In the genomic region with DNA sequence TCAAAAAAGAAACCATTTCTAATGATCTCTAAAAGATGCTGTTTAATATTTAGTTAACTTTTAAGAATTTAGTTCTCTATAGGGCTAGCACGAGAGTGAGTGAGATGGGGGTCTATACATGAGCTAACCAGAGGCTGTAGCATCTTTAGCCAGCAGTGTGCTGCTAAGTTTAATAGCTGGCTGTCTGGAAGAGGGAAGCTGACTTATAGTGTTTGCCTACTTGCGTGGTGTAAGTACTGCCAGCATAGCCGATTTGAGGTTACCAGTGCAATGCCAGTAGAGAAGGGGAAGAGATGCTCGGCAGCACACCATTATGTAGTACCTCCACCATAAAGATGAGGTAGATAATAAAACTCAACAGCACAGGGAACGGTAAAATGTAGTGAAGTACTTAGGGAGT, we compare ENCODE assay signal across 36 cellular contexts. TPM values are rescaled to one million over a fixed set of nuclear protein-coding genes. Genes with fewer than 3 reads are reported as not detected.
DNase-seq lines count a peak whose midpoint lies in the region; ATAC-seq and TF ChIP-seq lines count a peak whose summit lies in the region.
"Had no signal": no experiment of that assay in that cellular context is flagged by ENCODE, and none has a peak within 500 bp of the region (broad histone marks: within the 10 kb centered on the region; RNA-seq: fewer than 3 reads in every experiment).

No MANE protein-coding gene starts in this region.

- ATAC-seq in activated naive CD8-positive, alpha-beta T cell treated with anti-CD3 and anti-CD28 coated beads, Interleukin-2, amount 10 ng/mL, durations not matched to agents 7 days and 5 days (ENCODE audit: low read depth), result no peak
- no peak for ATAC-seq in activated naive CD8-positive, alpha-beta T cell treated with anti-CD3 and anti-CD28 coated beads, Interleukin-2, amount 50 U/mL, for 24 hours
- ATAC-seq in naive B cell (ENCODE audit: low read depth in 2 of 2), result peak in 1 of 2 donors; percentile 45
- no peak for ATAC-seq in GM19455 (IDR thresholded peaks at IDR 0.05; ENCODE audit: unreplicated experiment)
- no peak for ATAC-seq in upper lobe of left lung (ENCODE audit: low FRiP score in 2 of 2)
- ATAC-seq in HG03565 (IDR thresholded peaks at IDR 0.05; ENCODE audit: unreplicated experiment), result no peak
- ATAC-seq: gastroesophageal sphincter, HCT116, T-cell had no signal

- H3K4me1 ChIP-seq in upper lobe of left lung, result no peaks in the 10 kb centered on the region
- H3K4me1 ChIP-seq: BLaER1, gastroesophageal sphincter, parathyroid adenoma, Peyer's patch, right atrium auricular region, tibial nerve had no signal

- no peaks in the 10 kb centered on the region for H3K27me3 ChIP-seq in upper lobe of left lung
- H3K27me3 ChIP-seq: BLaER1, brain microvascular endothelial cell, dorsolateral prefrontal cortex, gastroesophageal sphincter, hepatocyte, Peyer's patch, right atrium auricular region, tibial nerve had no signal

- POLR2A ChIA-PET in activated naive CD8-positive, alpha-beta T cell treated with anti-CD3 and anti-CD28 coated beads, Interleukin-2, amount 10 ng/mL, durations not matched to agents 7 days and 5 days (lab: Charles Lee), result no interaction called here

- 83 to 86% methylated on average over 5 of the region's 5 CpGs for WGBS in upper lobe of left lung, 2 donors

- no peaks in the 10 kb centered on the region for H3K9me3 Mint-ChIP-seq in activated naive CD8-positive, alpha-beta T cell treated with anti-CD3 and anti-CD28 coated beads, Interleukin-2, amount 10 ng/mL, durations not matched to agents 7 days and 5 days
- H3K9me3 Mint-ChIP-seq in activated naive CD8-positive, alpha-beta T cell treated with anti-CD3 and anti-CD28 coated beads, Interleukin-2, amount 50 U/mL, for 24 hours, result no peaks in the 10 kb centered on the region
- H3K9me3 Mint-ChIP-seq in naive B cell, result peaks cover 0 to 2% (median 0%) of the 10 kb centered on the region in 7 donors
- H3K9me3 Mint-ChIP-seq: T-cell had no signal

- no peak overlapping the region for H3K4me3 ChIP-seq in upper lobe of left lung
- H3K4me3 ChIP-seq: BLaER1, dorsolateral prefrontal cortex, gastroesophageal sphincter, hepatocyte, Peyer's patch, right atrium auricular region, smooth muscle cell, tibial nerve had no signal

- no peak for TF ChIP-seq CTCF in upper lobe of left lung (IDR thresholded peaks at IDR 0.05)

- no peak overlapping the region for H3K4me3 Mint-ChIP-seq in activated naive CD8-positive, alpha-beta T cell treated with anti-CD3 and anti-CD28 coated beads, Interleukin-2, amount 10 ng/mL, durations not matched to agents 7 days and 5 days
- H3K4me3 Mint-ChIP-seq in activated naive CD8-positive, alpha-beta T cell treated with anti-CD3 and anti-CD28 coated beads, Interleukin-2, amount 50 U/mL, for 24 hours, result no peak overlapping the region
- H3K4me3 Mint-ChIP-seq in naive B cell, result peak overlapping the region in 7 of 8 donors; percentile 4 to 73 (median 50)
- H3K4me3 Mint-ChIP-seq: T-cell had no signal

- no peak for TF ChIP-seq POLR2A in upper lobe of left lung (IDR thresholded peaks at IDR 0.05)

- in situ Hi-C loops in SK-MEL-5 (cut with HindIII; ENCODE audit: low pct_unique_long_range_greater_than_20kb, low sequenced_read_pairs), result no loop called here

- H3K4me1 Mint-ChIP-seq in activated naive CD8-positive, alpha-beta T cell treated with anti-CD3 and anti-CD28 coated beads, Interleukin-2, amount 10 ng/mL, durations not matched to agents 7 days and 5 days, result peaks cover 33% of the 10 kb centered on the region
- H3K4me1 Mint-ChIP-seq in activated naive CD8-positive, alpha-beta T cell treated with anti-CD3 and anti-CD28 coated beads, Interleukin-2, amount 50 U/mL, for 24 hours, result peaks cover 20% of the 10 kb centered on the region
- peaks cover 15 to 28% (median 18%) of the 10 kb centered on the region in 3 donors for H3K4me1 Mint-ChIP-seq in naive B cell

- no peak for TF ChIP-seq EP300 in upper lobe of left lung (IDR thresholded peaks at IDR 0.05)

- H3K27ac ChIP-seq in upper lobe of left lung, result no peak overlapping the region
- H3K27ac ChIP-seq: BLaER1, brain microvascular endothelial cell, dorsolateral prefrontal cortex, hepatocyte, HL-60, parathyroid adenoma, Peyer's patch, right atrium auricular region, tibial nerve had no signal

- peaks cover 11% of the 10 kb centered on the region for H3K36me3 Mint-ChIP-seq in activated naive CD8-positive, alpha-beta T cell treated with anti-CD3 and anti-CD28 coated beads, Interleukin-2, amount 10 ng/mL, durations not matched to agents 7 days and 5 days
- H3K36me3 Mint-ChIP-seq in activated naive CD8-positive, alpha-beta T cell treated with anti-CD3 and anti-CD28 coated beads, Interleukin-2, amount 50 U/mL, for 24 hours (ENCODE audit: low read depth), result peaks cover 3% of the 10 kb centered on the region
- H3K36me3 Mint-ChIP-seq in naive B cell, result no peaks in the 10 kb centered on the region
- H3K36me3 Mint-ChIP-seq: T-cell had no signal

- DNase-seq in activated naive CD8-positive, alpha-beta T cell treated with anti-CD3 and anti-CD28 coated beads, Interleukin-2, amount 10 ng/mL, durations not matched to agents 7 days and 5 days, result no peak
- DNase-seq in activated naive CD8-positive, alpha-beta T cell treated with anti-CD3 and anti-CD28 coated beads, Interleukin-2, amount 50 U/mL, for 24 hours, result no peak
- DNase-seq in SK-MEL-5 (ENCODE audit: low read depth, low spot score) (peak; percentile 41), naive B cell (no peak), DMS 273 treated with DMSO at 0.1 percent for 48 hours (lab: John Stamatoyannopoulos, UW) (no peak), upper lobe of left lung (no peak)
- DNase-seq: ACHN; activated CD4-positive, alpha-beta T cell treated with anti-CD3 and anti-CD28 coated beads for 1 hour; activated CD8-positive, alpha-beta memory T cell treated with anti-CD3 and anti-CD28 coated beads for 24 hours; activated gamma-delta T cell; amniotic stem cell; brain microvascular endothelial cell; DMS53; dorsolateral prefrontal cortex; GDM1; Kasumi-1; NCI-H1092; NCI-H187 treated with DMSO at 0.1 percent for 48 hours; NCI-H2171 treated with DMSO at 0.1 percent for 48 hours; NCI-H524 treated with DMSO at 0.1 percent for 48 hours; NK-92 treated with Interleukin-12 subunit alpha and Interleukin-12 subunit beta, amount 100 ng/mL, for 24 hours; Peyer's patch; SHP77 treated with DMSO at 0.1 percent for 48 hours; stimulated activated CD4-positive, alpha-beta T cell treated with anti-CD3 and anti-CD28 coated beads, Interleukin-2, amount 100 ng/mL, for 24 hours; T-cell had no signal

- peak overlapping the region; percentile 67 for H3K27ac Mint-ChIP-seq in activated naive CD8-positive, alpha-beta T cell treated with anti-CD3 and anti-CD28 coated beads, Interleukin-2, amount 10 ng/mL, durations not matched to agents 7 days and 5 days
- H3K27ac Mint-ChIP-seq in activated naive CD8-positive, alpha-beta T cell treated with anti-CD3 and anti-CD28 coated beads, Interleukin-2, amount 50 U/mL, for 24 hours, result no peak overlapping the region
- H3K27ac Mint-ChIP-seq in naive B cell, result peak overlapping the region in 4 of 6 donors; percentile 79 to 93 (median 90)

- no peaks in the 10 kb centered on the region for H3K27me3 Mint-ChIP-seq in activated naive CD8-positive, alpha-beta T cell treated with anti-CD3 and anti-CD28 coated beads, Interleukin-2, amount 10 ng/mL, durations not matched to agents 7 days and 5 days
- no peaks in the 10 kb centered on the region for H3K27me3 Mint-ChIP-seq in activated naive CD8-positive, alpha-beta T cell treated with anti-CD3 and anti-CD28 coated beads, Interleukin-2, amount 50 U/mL, for 24 hours
- H3K27me3 Mint-ChIP-seq in naive B cell, result no peaks in the 10 kb centered on the region
- H3K27me3 Mint-ChIP-seq: T-cell had no signal

- H3K9me3 ChIP-seq in upper lobe of left lung, result no peaks in the 10 kb centered on the region
- H3K9me3 ChIP-seq: gastroesophageal sphincter, Peyer's patch, right atrium auricular region, tibial nerve had no signal

- no peaks in the 10 kb centered on the region for H3K36me3 ChIP-seq in upper lobe of left lung
- H3K36me3 ChIP-seq: brain microvascular endothelial cell, gastroesophageal sphincter, Peyer's patch, right atrium auricular region, tibial nerve had no signal

RNA-seq across cellular contexts. Expression of gene TMEM131L, which starts 47.1 kb away (rescaled TPM):
- total RNA-seq in activated naive CD8-positive, alpha-beta T cell treated with anti-CD3 and anti-CD28 coated beads, Interleukin-2, amount 10 ng/mL, durations not matched to agents 7 days and 5 days, result 10 to 100 TPM; 51.8 to 57.2 TPM
- 7.8 and 10.9 TPM in 2 replicates for total RNA-seq in SK-MEL-5 (2014; rRNA removed; shearing (Covaris generic))
- 6.4 and 7.1 TPM in 2 replicates for polyA plus RNA-seq in SK-MEL-5 (2015; cell fraction: cytosol; rRNA removed)
- polyA plus RNA-seq in SK-MEL-5 (2015; cell fraction: nucleus; rRNA removed), result 12.0 and 15.8 TPM in 2 replicates
- 10 to 100 TPM; 52.2 to 86.7 (median 68.1) TPM for polyA plus RNA-seq in naive B cell (ENCODE audit: low read depth in 6 of 6)
- total RNA-seq in upper lobe of left lung, result 10 to 100 TPM; 12.3 to 28.8 (median 19.5) TPM

Comparison
In these comparisons a context has a peak if more than half of its experiments do, and no peak if none do; other contexts are left out.
1. H3K4me3 Mint-ChIP-seq: peak in naive B cell (7 of 8); none in activated naive CD8-positive, alpha-beta T cell treated with anti-CD3 and anti-CD28 coated beads, Interleukin-2, amount 10 ng/mL, durations not matched to agents 7 days and 5 days (single experiment) and activated naive CD8-positive, alpha-beta T cell treated with anti-CD3 and anti-CD28 coated beads, Interleukin-2, amount 50 U/mL, for 24 hours (single experiment).